Comparison of ENCODE assay signal across 8 cellular contexts in genomic region chr7:135170998-135171481, GRCh38. TPM values are rescaled to one million over a fixed set of nuclear protein-coding genes. Genes with fewer than 3 reads are reported as not detected.
A peak's percentile ranks its signal among the peaks of the same experiment; 100 is the strongest.
DNase-seq lines count a peak whose midpoint lies in the region; ATAC-seq and TF ChIP-seq lines count a peak whose summit lies in the region.
"Not testable (repeated sequence)": the region's sequence is repeated elsewhere in the genome, so short reads cannot be mapped to it uniquely, and the experiment has no call there.

No MANE protein-coding gene starts in this region.

- H3K79me1 ChIP-seq in mesenchymal stem cell (replicated peaks; ENCODE audit: low read length, poor library complexity, severe bottlenecking): peaks cover 12% of the 10 kb centered on the region

- H3K27ac ChIP-seq in BLaER1 treated with 17β-estradiol and CSF1 and Interleukin-3, amounts not matched to agents 10 nM and 100 nM: peak overlapping the region; percentile 88 to 100 (median 97)
- peak overlapping the region; percentile 92 for H3K27ac ChIP-seq in Karpas-422 (ENCODE audit: low read length)
- peak overlapping the region; percentile 100 for H3K27ac ChIP-seq in mesenchymal stem cell (ENCODE audit: low read length, poor library complexity, severe bottlenecking)

- not testable (repeated sequence) for H3K14ac ChIP-seq in mesenchymal stem cell (ENCODE audit: low read length in 2 of 2)

- peak; percentile 71 for DNase-seq in Karpas-422
- DNase-seq in epithelial cell of esophagus (ENCODE audit: low read depth); mesenchymal stem cell: not testable (repeated sequence)
- peak; percentile 14 for DNase-seq in stimulated activated CD8-positive, alpha-beta memory T cell treated with anti-CD3 and anti-CD28 coated beads, Interleukin-4, amount 100 ng/mL, for 48 hours

- peaks cover 24% of the 10 kb centered on the region for H3K79me2 ChIP-seq in Karpas-422 (ENCODE audit: low read length)

- H4K8ac ChIP-seq in mesenchymal stem cell (ENCODE audit: low read length): not testable (repeated sequence)

- not testable (repeated sequence) for H4K91ac ChIP-seq in mesenchymal stem cell (ENCODE audit: low read length)

- not testable (repeated sequence) for H3K9me2 ChIP-seq in Karpas-422 (replicated peaks; ENCODE audit: insufficient read depth, low read length)

- peaks cover 28 to 48% (median 36%) of the 10 kb centered on the region in 10 experiments for H3K4me1 ChIP-seq in BLaER1 treated with 17β-estradiol and CSF1 and Interleukin-3, amounts not matched to agents 10 nM and 100 nM
- H3K4me1 ChIP-seq in Karpas-422 (ENCODE audit: low read length) (peaks cover 30% of the 10 kb centered on the region), mesenchymal stem cell (ENCODE audit: control insufficient read depth, insufficient read depth, low read depth, low read length) (peaks cover 28% of the 10 kb centered on the region)

- peaks cover 40% of the 10 kb centered on the region for H3K36me3 Mint-ChIP-seq in activated T-helper 17 cell treated with anti-CD3 and anti-CD28 coated beads, Interleukin-2, amount 50 U/mL, for 72 hours (ENCODE audit: low read depth)

- H2AK5ac ChIP-seq in mesenchymal stem cell (ENCODE audit: low read length, severe bottlenecking): not testable (repeated sequence)

- H2AFZ ChIP-seq in Karpas-422 (ENCODE audit: low read length): peak overlapping the region; percentile 92
- not testable (repeated sequence) for H2AFZ ChIP-seq in mesenchymal stem cell (ENCODE audit: low read depth, low read length)

- TF ChIP-seq CTCF in epithelial cell of esophagus (IDR thresholded peaks at IDR 0.05; ENCODE audit: insufficient read depth, low read depth, low read length, missing control alignments): not testable (repeated sequence)

- no CpG with 5 or more reads among the region's 12 CpGs for WGBS in mesenchymal stem cell

- peaks cover 25 to 31% (median 28%) of the 10 kb centered on the region in 11 experiments for H3K36me3 ChIP-seq in BLaER1 treated with 17β-estradiol and CSF1 and Interleukin-3, amounts not matched to agents 10 nM and 100 nM
- H3K36me3 ChIP-seq in Karpas-422 (ENCODE audit: insufficient read depth, low read length) (peaks cover 24% of the 10 kb centered on the region), mesenchymal stem cell (ENCODE audit: control insufficient read depth in 1 of 2, insufficient read depth in 2 of 2, low read depth in 1 of 2, low read length in 2 of 2) (peaks cover 29 to 32% of the 10 kb centered on the region in 2 experiments)

- H3K4ac ChIP-seq in mesenchymal stem cell (ENCODE audit: low read depth in 1 of 2, low read length in 2 of 2): not testable (repeated sequence)

- H3K4me3 ChIP-seq in BLaER1 treated with 17β-estradiol and CSF1 and Interleukin-3, amounts not matched to agents 10 nM and 100 nM: peak overlapping the region; percentile 66 to 97 (median 88)
- H3K4me3 ChIP-seq in Karpas-422 (ENCODE audit: low read length) (peak overlapping the region; percentile 92), epithelial cell of esophagus (ENCODE audit: low read length) (peak overlapping the region; percentile 73), mesenchymal stem cell (ENCODE audit: insufficient read depth in 1 of 2, low read depth in 1 of 2, low read length in 2 of 2) (peak overlapping the region; percentile 87 to 91)

- H3K27me3 ChIP-seq in BLaER1 treated with 17β-estradiol and CSF1 and Interleukin-3, amounts not matched to agents 10 nM and 100 nM; Karpas-422 (ENCODE audit: low read length); mesenchymal stem cell (ENCODE audit: control insufficient read depth in 1 of 2, insufficient read depth in 1 of 2, low read length in 2 of 2): not testable (repeated sequence)

- not testable (repeated sequence) for H2BK12ac ChIP-seq in mesenchymal stem cell (ENCODE audit: low read length in 2 of 2)

- not testable (repeated sequence) for H3K27me3 Mint-ChIP-seq in activated T-helper 17 cell treated with anti-CD3 and anti-CD28 coated beads, Interleukin-2, amount 50 U/mL, for 72 hours

- H3K4me2 ChIP-seq in BLaER1 treated with 17β-estradiol and CSF1 and Interleukin-3, amounts not matched to agents 10 nM and 100 nM: peak overlapping the region; percentile 87 to 99 (median 94)
- H3K4me2 ChIP-seq in Karpas-422 (ENCODE audit: low read depth, low read length, poor library complexity, severe bottlenecking) (peak overlapping the region; percentile 99), mesenchymal stem cell (ENCODE audit: low read length, poor library complexity, severe bottlenecking) (peak overlapping the region; percentile 63)

- peak overlapping the region; percentile 97 for H3K27ac Mint-ChIP-seq in activated T-helper 17 cell treated with anti-CD3 and anti-CD28 coated beads, Interleukin-2, amount 50 U/mL, for 72 hours

- not testable (repeated sequence) for H2BK120ac ChIP-seq in mesenchymal stem cell (ENCODE audit: low read depth, low read length)

- H3K9ac ChIP-seq in BLaER1 treated with 17β-estradiol and CSF1 and Interleukin-3, amounts not matched to agents 10 nM and 100 nM: peak overlapping the region; percentile 88 to 100 (median 98)
- H3K9ac ChIP-seq in Karpas-422 (ENCODE audit: low read length) (peak overlapping the region; percentile 96), mesenchymal stem cell (ENCODE audit: low read length) (peak overlapping the region; percentile 96)

- peak overlapping the region; percentile 96 for H2BK5ac ChIP-seq in mesenchymal stem cell (ENCODE audit: low read depth, low read length, poor library complexity, severe bottlenecking)

- H3K23ac ChIP-seq in mesenchymal stem cell (ENCODE audit: low read length in 2 of 2): not testable (repeated sequence)

- ATAC-seq in GM19395 (IDR thresholded peaks at IDR 0.05; ENCODE audit: unreplicated experiment) (peak; percentile 54), HG02884 (IDR thresholded peaks at IDR 0.05; ENCODE audit: unreplicated experiment) (peak; percentile 32)
- ATAC-seq in activated T-helper 17 cell treated with anti-CD3 and anti-CD28 coated beads, Interleukin-2, amount 50 U/mL, for 72 hours (replicated peaks): not testable (repeated sequence)

- not testable (repeated sequence) for H3K9me3 ChIP-seq in BLaER1 treated with 17β-estradiol and CSF1 and Interleukin-3, amounts not matched to agents 10 nM and 100 nM (replicated peaks in 1 of 11); Karpas-422 (ENCODE audit: low read length); mesenchymal stem cell (ENCODE audit: control insufficient read depth, low read length)

- H3K9me3 Mint-ChIP-seq in activated T-helper 17 cell treated with anti-CD3 and anti-CD28 coated beads, Interleukin-2, amount 50 U/mL, for 72 hours: not testable (repeated sequence)

- H2BK15ac ChIP-seq in mesenchymal stem cell (ENCODE audit: low read depth, poor library complexity, severe bottlenecking): peak overlapping the region; percentile 89

- peak overlapping the region in 1 of 2 experiments; percentile 30 for H3K18ac ChIP-seq in mesenchymal stem cell (ENCODE audit: low read depth in 1 of 2, low read length in 2 of 2)

- not testable (repeated sequence) for H3K4me1 Mint-ChIP-seq in activated T-helper 17 cell treated with anti-CD3 and anti-CD28 coated beads, Interleukin-2, amount 50 U/mL, for 72 hours

- peaks cover 0 to 28% (median 12%) of the 10 kb centered on the region in 11 experiments; a peak in 9 of 22 replicates for H4K20me1 ChIP-seq in BLaER1 treated with 17β-estradiol and CSF1 and Interleukin-3, amounts not matched to agents 10 nM and 100 nM
- peaks cover 11% of the 10 kb centered on the region; the same call in 1 of the 2 replicates for H4K20me1 ChIP-seq in Karpas-422 (ENCODE audit: insufficient read depth, low read depth, low read length)

- peak overlapping the region; percentile 95 for H3K4me3 Mint-ChIP-seq in activated T-helper 17 cell treated with anti-CD3 and anti-CD28 coated beads, Interleukin-2, amount 50 U/mL, for 72 hours

RNA-seq across cellular contexts. Expression of gene CYREN, which starts 0.5 kb away (rescaled TPM):
- total RNA-seq in Karpas-422 (2014; rRNA removed; shearing (Covaris generic); ENCODE audit: low replicate concordance): 33.1 and 67.1 TPM in 2 replicates
- total RNA-seq in activated T-helper 17 cell treated with anti-CD3 and anti-CD28 coated beads, Interleukin-2, amount 50 U/mL, for 72 hours: 10 to 100 TPM; 26.9 to 30.5 TPM
- polyA plus RNA-seq in mesenchymal stem cell (2013, experiment 1 of 2): 23.2 TPM
- 23.5 TPM for polyA plus RNA-seq in mesenchymal stem cell (2013, experiment 2 of 2)

RNA-seq across cellular contexts. Expression of gene TMEM140, which starts 23.2 kb away (rescaled TPM):
- 0.86 and 2.8 TPM in 2 replicates for total RNA-seq in Karpas-422 (2014; rRNA removed; shearing (Covaris generic); ENCODE audit: low replicate concordance)
- 10 to 100 TPM; 11.7 to 16.6 TPM for total RNA-seq in activated T-helper 17 cell treated with anti-CD3 and anti-CD28 coated beads, Interleukin-2, amount 50 U/mL, for 72 hours
- 3.2 TPM for polyA plus RNA-seq in mesenchymal stem cell (2013, experiment 1 of 2)
- 3.7 TPM for polyA plus RNA-seq in mesenchymal stem cell (2013, experiment 2 of 2)

RNA-seq across cellular contexts. Expression of gene WDR91, which starts 40.3 kb away (rescaled TPM):
- 7.8 and 11.5 TPM in 2 replicates for total RNA-seq in Karpas-422 (2014; rRNA removed; shearing (Covaris generic); ENCODE audit: low replicate concordance)
- 1 to 10 TPM; 7.8 to 8.6 TPM for total RNA-seq in activated T-helper 17 cell treated with anti-CD3 and anti-CD28 coated beads, Interleukin-2, amount 50 U/mL, for 72 hours
- 4.2 TPM for polyA plus RNA-seq in mesenchymal stem cell (2013, experiment 1 of 2)
- polyA plus RNA-seq in mesenchymal stem cell (2013, experiment 2 of 2): 4.1 TPM
